Comparison of ENCODE assay signal across 17 cellular contexts in the genomic region with DNA sequence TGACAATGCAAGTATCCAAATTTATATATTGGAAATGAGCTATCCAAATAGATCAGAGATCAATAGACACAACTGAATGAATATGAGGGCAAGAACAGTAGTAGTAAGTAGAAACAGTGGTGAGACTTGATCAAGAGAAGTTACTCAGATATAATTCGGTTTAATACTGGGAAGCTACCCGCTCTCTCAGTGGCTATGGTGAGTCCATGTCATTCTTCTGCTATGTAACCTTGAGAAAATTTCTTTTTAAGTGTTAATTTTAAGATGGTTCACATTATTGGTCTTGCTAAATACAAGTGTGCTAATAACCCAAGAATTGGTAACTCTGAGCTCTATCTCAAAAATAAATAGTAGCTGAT. TPM values are rescaled to one million over a fixed set of nuclear protein-coding genes. Genes with fewer than 3 reads are reported as not detected.
DNase-seq lines count a peak whose midpoint lies in the region; ATAC-seq and TF ChIP-seq lines count a peak whose summit lies in the region.
"Had no signal": no experiment of that assay in that cellular context is flagged by ENCODE, and none has a peak within 500 bp of the region (broad histone marks: within the 10 kb centered on the region; RNA-seq: fewer than 3 reads in every experiment).

No MANE protein-coding gene starts in this region.

- no peak for DNase-seq in activated naive CD4-positive, alpha-beta T cell treated with anti-CD3 and anti-CD28 coated beads for 36 hours
- no peak for DNase-seq in activated naive CD4-positive, alpha-beta T cell treated with Interleukin-2 at 50 U/mL for 16 hours
- no peak for DNase-seq in activated naive CD8-positive, alpha-beta T cell treated with anti-CD3 and anti-CD28 coated beads for 36 hours
- no peak for DNase-seq in nephron progenitor cell
- DNase-seq: Karpas-422; posterior cingulate gyrus; stimulated activated CD4-positive, alpha-beta T cell treated with anti-CD3 and anti-CD28 coated beads, Interleukin-4, amount 100 ng/mL, for 4 hours; stimulated activated naive CD4-positive, alpha-beta T cell treated with Interleukin-2 at 50 U/mL for 16 hours; thyroid gland had no signal

- no peaks in the 10 kb centered on the region for H3K9me2 ChIP-seq in OCI-LY1 (ENCODE audit: low read depth, low read length)

- H3K36me3 ChIP-seq in OCI-LY1 (ENCODE audit: insufficient read depth, low read length) = peaks cover 48% of the 10 kb centered on the region; the same call in 1 of the 2 replicates
- H3K36me3 ChIP-seq: neural progenitor cell, thyroid gland had no signal

- no peak overlapping the region for H3K4me3 ChIP-seq in OCI-LY1 (ENCODE audit: low read depth, low read length, poor library complexity, severe bottlenecking)
- H3K4me3 ChIP-seq: neural progenitor cell, SJSA1, thyroid gland had no signal

- CTCF ChIA-PET in activated naive CD4-positive, alpha-beta T cell treated with anti-CD3 and anti-CD28 coated beads for 36 hours (lab: Charles Lee) = interaction anchor here (0.6 to 4.3 kb wide), 19 partner anchors 8 to 417 kb away, joined by 3 to 28 read pairs (median 4); a partner anchor contains a TSS

- H3K9me3 ChIP-seq in OCI-LY1 (ENCODE audit: low read length) = no peaks in the 10 kb centered on the region
- H3K9me3 ChIP-seq: SJSA1, thyroid gland had no signal

- peak overlapping the region; percentile 81 for H3K27ac ChIP-seq in OCI-LY1 (ENCODE audit: low read depth, low read length, poor library complexity, severe bottlenecking)
- H3K27ac ChIP-seq: neural progenitor cell, SJSA1 had no signal

- H3K9me3 Mint-ChIP-seq in activated naive CD4-positive, alpha-beta T cell treated with anti-CD3 and anti-CD28 coated beads for 36 hours = no peaks in the 10 kb centered on the region
- no peaks in the 10 kb centered on the region for H3K9me3 Mint-ChIP-seq in activated naive CD8-positive, alpha-beta T cell treated with anti-CD3 and anti-CD28 coated beads for 36 hours
- no peaks in the 10 kb centered on the region for H3K9me3 Mint-ChIP-seq in nephron progenitor cell
- H3K9me3 Mint-ChIP-seq: neural progenitor cell had no signal

- peak overlapping the region; percentile 38 for H3K4me3 Mint-ChIP-seq in activated naive CD4-positive, alpha-beta T cell treated with anti-CD3 and anti-CD28 coated beads for 36 hours
- peak overlapping the region; percentile 62 for H3K4me3 Mint-ChIP-seq in activated naive CD8-positive, alpha-beta T cell treated with anti-CD3 and anti-CD28 coated beads for 36 hours
- no peak overlapping the region for H3K4me3 Mint-ChIP-seq in nephron progenitor cell
- H3K4me3 Mint-ChIP-seq: CD14-positive monocyte had no signal

- peaks cover 73% of the 10 kb centered on the region for H3K36me3 Mint-ChIP-seq in activated naive CD4-positive, alpha-beta T cell treated with anti-CD3 and anti-CD28 coated beads for 36 hours (ENCODE audit: low read depth)
- peaks cover 44% of the 10 kb centered on the region for H3K36me3 Mint-ChIP-seq in activated naive CD8-positive, alpha-beta T cell treated with anti-CD3 and anti-CD28 coated beads for 36 hours
- H3K36me3 Mint-ChIP-seq in nephron progenitor cell (ENCODE audit: low read depth) = peaks cover 14% of the 10 kb centered on the region
- H3K36me3 Mint-ChIP-seq: CD14-positive monocyte had no signal

- H3F3A ChIP-seq in OCI-LY1 (ENCODE audit: insufficient read depth, low read length) = no peaks in the 10 kb centered on the region

- H3K27me3 ChIP-seq in OCI-LY1 (ENCODE audit: insufficient read depth, low read length) = no peaks in the 10 kb centered on the region
- H3K27me3 ChIP-seq: neural progenitor cell, SJSA1, thyroid gland had no signal

- no peaks in the 10 kb centered on the region for H3K27me3 Mint-ChIP-seq in activated naive CD4-positive, alpha-beta T cell treated with anti-CD3 and anti-CD28 coated beads for 36 hours (ENCODE audit: low read depth)
- H3K27me3 Mint-ChIP-seq in activated naive CD8-positive, alpha-beta T cell treated with anti-CD3 and anti-CD28 coated beads for 36 hours = no peaks in the 10 kb centered on the region
- H3K27me3 Mint-ChIP-seq in nephron progenitor cell (ENCODE audit: low read depth, poor library complexity) = no peaks in the 10 kb centered on the region

- H3K27ac Mint-ChIP-seq in activated naive CD4-positive, alpha-beta T cell treated with anti-CD3 and anti-CD28 coated beads for 36 hours = peak overlapping the region; percentile 96
- peak overlapping the region; percentile 96 for H3K27ac Mint-ChIP-seq in activated naive CD8-positive, alpha-beta T cell treated with anti-CD3 and anti-CD28 coated beads for 36 hours
- peak overlapping the region; percentile 96 for H3K27ac Mint-ChIP-seq in nephron progenitor cell
- H3K27ac Mint-ChIP-seq: CD14-positive monocyte had no signal

- intact Hi-C loops in activated naive CD4-positive, alpha-beta T cell treated with anti-CD3 and anti-CD28 coated beads for 36 hours (cut with micrococcal nuclease) = no loop called here

- ATAC-seq in GM19395 (IDR thresholded peaks at IDR 0.05; ENCODE audit: unreplicated experiment) = no peak
- ATAC-seq in activated CD4-positive, CD25-positive, alpha-beta regulatory T cell treated with anti-CD3 and anti-CD28 coated beads, Interleukin-2, amount 50 U/mL, for 24 hours = no peak

- no peaks in the 10 kb centered on the region for H4K20me1 ChIP-seq in OCI-LY1 (ENCODE audit: insufficient read depth, low read length)

- peaks cover 97% of the 10 kb centered on the region for H3K4me1 Mint-ChIP-seq in activated naive CD4-positive, alpha-beta T cell treated with anti-CD3 and anti-CD28 coated beads for 36 hours (ENCODE audit: low read depth)
- peaks cover 91% of the 10 kb centered on the region for H3K4me1 Mint-ChIP-seq in activated naive CD8-positive, alpha-beta T cell treated with anti-CD3 and anti-CD28 coated beads for 36 hours
- H3K4me1 Mint-ChIP-seq in nephron progenitor cell = peaks cover 88% of the 10 kb centered on the region

- peak overlapping the region; percentile 46; the same call in 1 of the 2 replicates for H3K4me2 ChIP-seq in OCI-LY1 (ENCODE audit: low read length)
- H3K4me2 ChIP-seq: neural progenitor cell had no signal

- H2AFZ ChIP-seq in OCI-LY1 (ENCODE audit: low read length) = no peak overlapping the region
- H2AFZ ChIP-seq: neural progenitor cell had no signal

- peaks cover 98% of the 10 kb centered on the region for H3K4me1 ChIP-seq in OCI-LY1 (ENCODE audit: insufficient read depth, low read length, severe bottlenecking)

- no peak overlapping the region for H3K9ac ChIP-seq in OCI-LY1 (ENCODE audit: low read length)
- H3K9ac ChIP-seq: neural progenitor cell had no signal

- TF ChIP-seq CTCF in OCI-LY1 (IDR thresholded peaks at IDR 0.05; ENCODE audit: low read length) = no peak
- TF ChIP-seq CTCF in nephron progenitor cell (IDR thresholded peaks at IDR 0.05) = no peak

- peaks cover 87% of the 10 kb centered on the region for H3K79me2 ChIP-seq in OCI-LY1 (ENCODE audit: insufficient read depth, low read length)

RNA-seq across cellular contexts. Expression of a gene that starts 53.6 kb away (rescaled TPM):
- total RNA-seq in activated naive CD4-positive, alpha-beta T cell treated with anti-CD3 and anti-CD28 coated beads for 36 hours = 100 to 1,000 TPM; 350 to 367 TPM
- 100 to 1,000 TPM; 211 to 239 TPM for total RNA-seq in activated naive CD8-positive, alpha-beta T cell treated with anti-CD3 and anti-CD28 coated beads for 36 hours
- total RNA-seq: bronchial epithelial cell, dermis microvascular lymphatic vessel endothelial cell had no signal
